1 cellular context compared by ENCODE assay signal in the genomic region with DNA sequence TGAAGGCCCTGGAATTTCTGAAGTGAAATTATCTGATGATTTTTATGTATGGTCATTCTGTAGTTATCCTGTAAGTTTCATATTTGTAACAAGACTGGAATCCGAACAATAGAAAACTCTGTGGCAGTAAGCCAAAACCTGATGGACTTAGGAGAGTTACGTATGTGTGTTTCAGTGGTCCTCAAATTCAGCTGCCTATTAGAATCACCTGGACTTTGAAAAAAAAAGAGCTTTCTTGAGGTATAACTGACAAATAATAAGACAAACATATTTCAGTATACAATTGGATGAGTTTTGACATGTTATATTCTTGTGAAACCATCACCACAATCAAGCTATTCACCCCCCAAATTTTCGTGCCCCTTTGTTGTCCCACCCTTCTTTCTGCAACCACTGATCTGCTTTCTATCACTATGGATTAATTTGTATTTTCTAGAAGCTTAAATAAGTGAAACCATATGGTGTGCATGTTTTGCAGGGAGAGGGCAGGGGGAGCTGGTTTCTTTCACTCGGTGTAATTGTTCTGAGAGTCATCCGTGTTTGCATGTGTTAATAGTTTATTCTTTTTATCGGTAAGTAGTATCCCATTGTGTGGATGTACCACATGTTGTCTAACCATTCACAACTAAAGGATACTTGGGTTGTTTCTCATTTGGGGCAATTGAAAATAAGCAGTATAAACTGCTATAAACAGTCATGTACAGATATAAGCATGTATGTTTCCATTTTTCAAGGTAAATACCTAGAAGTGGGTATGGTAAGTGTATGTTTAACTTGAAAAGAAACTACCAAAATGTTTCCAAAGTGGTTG.
TF ChIP-seq lines count a peak whose summit lies in the region.

No MANE protein-coding gene starts in this region.

TF ChIP-seq in K562, 482 proteins besides CTCF, POLR2A, EP300 and RAD21:
- TF ChIP-seq NFIC (IDR thresholded peaks at IDR 0.05) = 0 out of 2 replicates have a peak, but pooled peaks have one; percentile 14
- TF ChIP-seq TEAD2 (tag; IDR thresholded peaks at IDR 0.05) = 0 out of 2 replicates have a peak, but pooled peaks have one; percentile 26
- TF ChIP-seq MED1 (CRISPR knock-in tag; IDR thresholded peaks at IDR 0.05; ENCODE audit: borderline replicate concordance) = no peak
- TF ChIP-seq SMC3 (conservative IDR thresholded peaks at IDR 0.05; ENCODE audit: insufficient read depth, low read depth, low read length) = no peak
- no peak for TF ChIP-seq ERF (CRISPR knock-in tag; IDR thresholded peaks at IDR 0.05)
- TF ChIP-seq ZNF766 (CRISPR knock-in tag; conservative IDR thresholded peaks at IDR 0.05) = no peak
- no peak for TF ChIP-seq XRCC3 (IDR thresholded peaks at IDR 0.05)
